27 cellular contexts compared by ENCODE assay signal in genomic region chr3:166274342-166274741, GRCh38.
A peak's percentile ranks its signal among the peaks of the same experiment; 100 is the strongest.
DNase-seq lines count a peak whose midpoint lies in the region; FAIRE-seq and TF ChIP-seq lines count a peak whose summit lies in the region.
"Had no signal": no experiment of that assay in that cellular context is flagged by ENCODE, and none has a peak within 500 bp of the region (broad histone marks: within the 10 kb centered on the region; RNA-seq: fewer than 3 reads in every experiment).

No MANE protein-coding gene starts in this region.

- peaks cover 14% of the 10 kb centered on the region for H3K4me1 Mint-ChIP-seq in astrocyte (ENCODE audit: low read depth, unreplicated experiment)
- H3K4me1 Mint-ChIP-seq: stimulated activated memory B cell treated with anti-CD40 and anti-IgM and Interleukin-4, amounts not matched to agents 10 μg/mL and 1 μg/mL and 100 μg/mL, for 72 hours had no signal

- H3K4me2 ChIP-seq in astrocyte (ENCODE audit: low read length) = peak overlapping the region; percentile 53
- H3K4me2 ChIP-seq: KMS-11 had no signal

- no peaks in the 10 kb centered on the region for H3K27me3 ChIP-seq in astrocyte (ENCODE audit: insufficient read depth, low read length)
- H3K27me3 ChIP-seq: ovary had no signal

- peak overlapping the region; percentile 53 for H3K27ac ChIP-seq in astrocyte (ENCODE audit: low read depth, low read length)
- H3K27ac ChIP-seq: KMS-11, ovary had no signal

- TF ChIP-seq CTCF in astrocyte (IDR thresholded peaks at IDR 0.05; ENCODE audit: insufficient read depth, low read depth, low read length) (no peak), fibroblast of pulmonary artery (IDR thresholded peaks at IDR 0.05; ENCODE audit: low read length, missing control alignments) (no peak)

- H3K36me3 Mint-ChIP-seq in astrocyte (ENCODE audit: low read depth, unreplicated experiment) = no peaks in the 10 kb centered on the region
- H3K36me3 Mint-ChIP-seq: stimulated activated memory B cell treated with anti-CD40 and anti-IgM and Interleukin-4, amounts not matched to agents 10 μg/mL and 1 μg/mL and 100 μg/mL, for 72 hours had no signal

- peak overlapping the region; percentile 76 for H3K27ac Mint-ChIP-seq in astrocyte (ENCODE audit: unreplicated experiment)
- H3K27ac Mint-ChIP-seq: stimulated activated memory B cell treated with anti-CD40 and anti-IgM and Interleukin-4, amounts not matched to agents 10 μg/mL and 1 μg/mL and 100 μg/mL, for 72 hours; T-helper 2 cell treated with Interferon-gamma antibody and Interleukin-4, amounts not matched to agents 5 μg/mL and 100 μg/mL, for 36 hours had no signal

- H2AFZ ChIP-seq in astrocyte (ENCODE audit: low read depth, low read length) = no peak overlapping the region

- peak overlapping the region; percentile 3 for H3K9ac ChIP-seq in astrocyte (ENCODE audit: low read length)
- H3K9ac ChIP-seq: KMS-11 had no signal

- no peak overlapping the region for H3K4me3 ChIP-seq in astrocyte (ENCODE audit: insufficient read depth, low read depth, low read length)
- H3K4me3 ChIP-seq in fibroblast of pulmonary artery (replicated peaks; ENCODE audit: low read depth, low read length) = no peak overlapping the region
- H3K4me3 ChIP-seq: ovary had no signal

- FAIRE-seq in astrocyte (lab: Jason Lieb, UNC) = no peak
- FAIRE-seq: colon, H1 had no signal

- no peak overlapping the region for H3K4me3 Mint-ChIP-seq in astrocyte (ENCODE audit: unreplicated experiment)
- H3K4me3 Mint-ChIP-seq: stimulated activated memory B cell treated with anti-CD40 and anti-IgM and Interleukin-4, amounts not matched to agents 10 μg/mL and 1 μg/mL and 100 μg/mL, for 72 hours; T-helper 2 cell treated with Interferon-gamma antibody and Interleukin-4, amounts not matched to agents 5 μg/mL and 100 μg/mL, for 36 hours had no signal

- H3K27me3 Mint-ChIP-seq in astrocyte (ENCODE audit: low read depth, unreplicated experiment) = no peaks in the 10 kb centered on the region
- H3K27me3 Mint-ChIP-seq: stimulated activated memory B cell treated with anti-CD40 and anti-IgM and Interleukin-4, amounts not matched to agents 10 μg/mL and 1 μg/mL and 100 μg/mL, for 72 hours had no signal

- H3K9me3 Mint-ChIP-seq in astrocyte (ENCODE audit: unreplicated experiment) = no peaks in the 10 kb centered on the region
- H3K9me3 Mint-ChIP-seq: stimulated activated memory B cell treated with anti-CD40 and anti-IgM and Interleukin-4, amounts not matched to agents 10 μg/mL and 1 μg/mL and 100 μg/mL, for 72 hours had no signal

- DNase-seq in HS-5 (ENCODE audit: low read depth) = peak; percentile 48
- DNase-seq in astrocyte (ENCODE audit: low read depth) = peak; percentile 36
- DNase-seq in fibroblast of pulmonary artery (ENCODE audit: low read depth) = peak; percentile 17
- no peak for DNase-seq in NCI-H187 (lab: John Stamatoyannopoulos, UW)
- no peak for DNase-seq in DMS153 (lab: John Stamatoyannopoulos, UW)
- DNase-seq in NCI-H748 (lab: John Stamatoyannopoulos, UW; ENCODE audit: unreplicated experiment) = no peak
- no peak for DNase-seq in activated CD8-positive, alpha-beta memory T cell treated with anti-CD3 and anti-CD28 coated beads, Interleukin-2, amount 50 U/mL, for 4 hours
- DNase-seq: activated CD4-positive, alpha-beta T cell treated with anti-CD3 and anti-CD28 coated beads, Interleukin-2, amount 50 U/mL, for 48 hours; activated CD4-positive, CD25-positive, alpha-beta regulatory T cell treated with anti-CD3 and anti-CD28 coated beads, Interleukin-2, amount 50 U/mL, for 72 hours; activated naive CD4-positive, alpha-beta T cell treated with Interleukin-2 at 50 U/mL for 16 hours; amygdala; effector CD8-positive, alpha-beta T cell; erythroblast; hypothalamus; MM.1S; NCI-H1105 treated with DMSO at 0.1 percent for 48 hours; NCI-H2029 treated with DMSO at 0.1 percent for 48 hours; NCI-H2227 treated with DMSO at 0.1 percent for 48 hours; NCI-H526 treated with DMSO at 0.1 percent for 48 hours; ovary; SHP77 treated with DMSO at 0.1 percent for 48 hours; trophoblast cell had no signal

- peaks cover 4% of the 10 kb centered on the region for H3K4me1 ChIP-seq in astrocyte (ENCODE audit: insufficient read depth, low read length)

- H3K79me2 ChIP-seq in astrocyte (ENCODE audit: insufficient read depth, low read length) = no peaks in the 10 kb centered on the region

- no peaks in the 10 kb centered on the region for H3K36me3 ChIP-seq in astrocyte (ENCODE audit: insufficient read depth, low read length)
- H3K36me3 ChIP-seq: ovary had no signal

- no peaks in the 10 kb centered on the region for H3K9me3 ChIP-seq in astrocyte (ENCODE audit: insufficient read depth, low read depth, low read length)
- H3K9me3 ChIP-seq: ovary had no signal

- H4K20me1 ChIP-seq in astrocyte (ENCODE audit: insufficient read depth, low read length) = no peaks in the 10 kb centered on the region

Comparison
In these comparisons a context has a peak if more than half of its experiments do, and no peak if none do; other contexts are left out.
1. DNase-seq: peak in HS-5 (single experiment), astrocyte (single experiment) and fibroblast of pulmonary artery (single experiment); none in NCI-H187 (0 of 2), DMS153 (single experiment), NCI-H748 (single experiment) and activated CD8-positive, alpha-beta memory T cell treated with anti-CD3 and anti-CD28 coated beads, Interleukin-2, amount 50 U/mL, for 4 hours (single experiment).